1 cellular context compared by ENCODE assay signal in genomic region chr15:88477885-88478284, GRCh38.
TF ChIP-seq lines count a peak whose summit lies in the region.

No MANE protein-coding gene starts in this region.

TF ChIP-seq in IMR-90, 13 proteins besides CTCF, POLR2A, EP300 and RAD21 (continued from another document):
- TF ChIP-seq CEBPB (IDR thresholded peaks at IDR 0.05; ENCODE audit: low read depth, low read length): peak; percentile 30; the same call in 1 of the 2 replicates
